14 cellular contexts compared by ENCODE assay signal in the genomic region with DNA sequence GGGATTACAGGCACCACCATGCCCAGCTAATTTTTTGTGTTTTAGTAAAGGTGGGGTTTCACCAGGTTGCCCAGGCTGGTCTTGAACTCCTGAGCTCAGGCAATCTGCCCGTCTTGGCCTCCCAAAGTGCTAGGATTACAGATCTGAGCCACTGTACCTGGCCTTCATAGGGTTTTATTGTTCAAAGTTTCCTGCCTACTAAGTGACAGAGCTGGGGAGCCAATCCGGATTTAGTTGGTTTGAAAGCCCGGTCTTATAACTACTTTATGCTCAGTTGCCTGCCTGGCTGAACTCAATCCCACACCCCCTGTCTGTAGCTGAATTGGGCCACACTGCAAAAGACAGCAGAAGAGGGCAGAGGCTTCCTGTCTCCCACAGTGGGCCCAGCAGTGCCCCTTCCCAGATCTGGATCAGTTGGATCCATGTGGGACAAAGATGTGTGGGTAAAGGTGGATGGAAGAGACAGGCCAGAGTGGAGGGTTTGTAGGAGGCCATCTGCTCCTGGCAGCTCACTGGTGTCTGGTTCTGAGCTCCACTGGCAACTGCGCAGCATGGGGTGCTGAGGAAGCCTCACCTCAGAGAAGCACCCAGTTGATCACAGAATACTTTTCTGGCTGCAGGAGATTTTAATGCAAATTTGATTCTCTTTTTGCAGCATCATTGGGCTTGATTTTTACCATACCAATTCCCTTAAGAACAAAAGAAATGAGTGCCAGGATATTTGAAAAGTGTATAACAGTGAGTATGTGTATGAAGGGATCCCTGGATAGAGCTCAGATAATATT.
A peak's percentile ranks its signal among the peaks of the same experiment; 100 is the strongest.
DNase-seq lines count a peak whose midpoint lies in the region; ATAC-seq and TF ChIP-seq lines count a peak whose summit lies in the region.
"Had no signal": no experiment of that assay in that cellular context is flagged by ENCODE, and none has a peak within 500 bp of the region (broad histone marks: within the 10 kb centered on the region; RNA-seq: fewer than 3 reads in every experiment).

No MANE protein-coding gene starts in this region.

- H3K18ac ChIP-seq in H9 (ENCODE audit: insufficient read length, low read depth, low read length) (no peak overlapping the region), neuronal stem cell (ENCODE audit: low read length) (no peak overlapping the region)

- H3K14ac ChIP-seq in H9 (ENCODE audit: insufficient read depth, low read length) (no peak overlapping the region), neuronal stem cell (ENCODE audit: low read length) (no peak overlapping the region)

- H3K27me3 Mint-ChIP-seq in H9 (ENCODE audit: low read depth) (peaks cover 3% of the 10 kb centered on the region; the same call in 1 of the 2 replicates), Calu3 (ENCODE audit: unreplicated experiment) (peaks cover 50% of the 10 kb centered on the region)

- H2AFZ ChIP-seq in H9 (ENCODE audit: low read length) (no peak overlapping the region), neuronal stem cell (ENCODE audit: low read length) (no peak overlapping the region)
- H2AFZ ChIP-seq: GM23338 had no signal

- H3K56ac ChIP-seq in H9 (ENCODE audit: insufficient read length, low read depth, low read length) = no peak overlapping the region

- TF ChIP-seq CTCF in H9 (conservative IDR thresholded peaks at IDR 0.05) (no peak), Calu3 (IDR thresholded peaks at IDR 0.05; ENCODE audit: unreplicated experiment) (no peak)

- peaks cover 0 to under 1% (median 0%) of the 10 kb centered on the region in 3 experiments; a peak in 1 of 7 replicates for H3K36me3 Mint-ChIP-seq in H9 (ENCODE audit: insufficient read depth in 1 of 3, low read depth in 3 of 3)
- no peaks in the 10 kb centered on the region for H3K36me3 Mint-ChIP-seq in Calu3 (ENCODE audit: insufficient read depth, unreplicated experiment)
- H3K36me3 Mint-ChIP-seq in activated naive CD4-positive, alpha-beta T cell treated with anti-CD3 and anti-CD28 coated beads, Interleukin-2, amount 50 U/mL, for 72 hours = no peaks in the 10 kb centered on the region

- no peaks in the 10 kb centered on the region for H3K36me3 ChIP-seq in neuronal stem cell (replicated peaks in 1 of 2; ENCODE audit: control insufficient read depth in 2 of 2, insufficient read depth in 2 of 2, low read length in 2 of 2)
- H3K36me3 ChIP-seq: HAP-1 had no signal

- ATAC-seq in left lobe of liver (no peak), HG03571 (IDR thresholded peaks at IDR 0.05; ENCODE audit: unreplicated experiment) (no peak)
- ATAC-seq in activated naive CD4-positive, alpha-beta T cell treated with anti-CD3 and anti-CD28 coated beads, Interleukin-2, amount 50 U/mL, for 72 hours = no peak
- ATAC-seq: GM12878, GM23338 had no signal

- H4K91ac ChIP-seq in H9 (ENCODE audit: insufficient read length, low read depth, low read length) (no peak overlapping the region), neuronal stem cell (ENCODE audit: low read depth, low read length, poor library complexity) (no peak overlapping the region)

- no peak overlapping the region for H3K9ac ChIP-seq in H9 (ENCODE audit: extremely low read depth, insufficient read length, low read length)
- no peak overlapping the region for H3K9ac ChIP-seq in neuronal stem cell (ENCODE audit: low read depth, low read length, poor library complexity)

- BruUV-seq in Calu3 (replicated peaks; lab: Mats Ljungman, UMichigan) = no TSS peak

- H3K79me1 ChIP-seq in H9 (ENCODE audit: insufficient read depth, low read depth, low read length, poor library complexity, severe bottlenecking) (no peaks in the 10 kb centered on the region), neuronal stem cell (ENCODE audit: low read depth, low read length) (no peaks in the 10 kb centered on the region)

- peaks cover 18 to 21% of the 10 kb centered on the region in 2 experiments for H3K4me1 Mint-ChIP-seq in H9
- H3K4me1 Mint-ChIP-seq in Calu3 (ENCODE audit: low read depth, unreplicated experiment) = peaks cover 9% of the 10 kb centered on the region

- no peaks in the 10 kb centered on the region for H3K79me2 ChIP-seq in H9 (ENCODE audit: insufficient read depth, low read length)

- H3K27me3 ChIP-seq in H9 (ENCODE audit: insufficient read depth, low read length) (no peaks in the 10 kb centered on the region), neuronal stem cell (ENCODE audit: control insufficient read depth in 3 of 3, insufficient read depth in 3 of 3, low read depth in 1 of 3, low read length in 3 of 3) (no peaks in the 10 kb centered on the region)

- H2BK20ac ChIP-seq in H9 (ENCODE audit: low read depth, low read length, poor library complexity, severe bottlenecking) = no peak overlapping the region

- H3K4me2 ChIP-seq in H9 (ENCODE audit: insufficient read depth, insufficient read length, low read length) = no peak overlapping the region
- H3K4me2 ChIP-seq in neuronal stem cell (ENCODE audit: insufficient read depth, low read length, poor library complexity, severe bottlenecking) = no peak overlapping the region
- H3K4me2 ChIP-seq: GM23338 had no signal

- no peak overlapping the region for H3K27ac ChIP-seq in H9 (ENCODE audit: insufficient read length, low read depth, low read length)
- no peak overlapping the region for H3K27ac ChIP-seq in neuronal stem cell (replicated peaks; ENCODE audit: low read length)

- H3K4me3 ChIP-seq in neuronal stem cell (ENCODE audit: low read length in 2 of 2) = no peak overlapping the region
- H3K4me3 ChIP-seq: GM12878, GM23338, HAP-1 had no signal

- no peak overlapping the region for H2BK5ac ChIP-seq in H9 (ENCODE audit: insufficient read length, low read length)
- no peak overlapping the region for H2BK5ac ChIP-seq in neuronal stem cell (ENCODE audit: low read length)

- H4K8ac ChIP-seq in H9 (replicated peaks; ENCODE audit: insufficient read length, low read depth, low read length) (no peak overlapping the region), neuronal stem cell (ENCODE audit: low read depth, low read length) (no peak overlapping the region)

- no peaks in the 10 kb centered on the region for H3K9me3 ChIP-seq in H9 (ENCODE audit: control insufficient read depth, low read depth, low read length)
- peaks cover 0 to 6% of the 10 kb centered on the region in 2 donors for H3K9me3 ChIP-seq in neuronal stem cell (replicated peaks in 1 of 2; ENCODE audit: control insufficient read depth in 2 of 2, insufficient read depth in 1 of 2, low read depth in 1 of 2, low read length in 2 of 2)
- H3K9me3 ChIP-seq: HAP-1 had no signal

- no peak overlapping the region for H2BK15ac ChIP-seq in H9 (ENCODE audit: low read depth, low read length)
- H2BK15ac ChIP-seq in neuronal stem cell (ENCODE audit: low read length) = no peak overlapping the region

- DNase-seq in H9 = peak; percentile 15
- DNase-seq in SK-N-DZ (ENCODE audit: low spot score) = peak; percentile 93
- DNase-seq in left lobe of liver (ENCODE audit: low spot score) = peak; percentile 22
- no peak for DNase-seq in neuronal stem cell (ENCODE audit: low spot score)
- no peak for DNase-seq in Calu3
- DNase-seq in activated naive CD4-positive, alpha-beta T cell treated with anti-CD3 and anti-CD28 coated beads, Interleukin-2, amount 50 U/mL, for 72 hours (ENCODE audit: low spot score in 2 of 2) = no peak
- DNase-seq: C1 segment of cervical spinal cord; CD4-positive, alpha-beta T cell; DMS79 had no signal

- H3K9me3 Mint-ChIP-seq in H9 = peaks cover 1 to 2% of the 10 kb centered on the region in 2 experiments; a peak in 3 of 5 replicates
- H3K9me3 Mint-ChIP-seq in Calu3 (ENCODE audit: low read depth, unreplicated experiment) = no peaks in the 10 kb centered on the region
- H3K9me3 Mint-ChIP-seq in activated naive CD4-positive, alpha-beta T cell treated with anti-CD3 and anti-CD28 coated beads, Interleukin-2, amount 50 U/mL, for 72 hours = peaks cover 0 to under 1% of the 10 kb centered on the region in 2 donors
- H3K9me3 Mint-ChIP-seq: CD4-positive, alpha-beta T cell had no signal

- WGBS in H9 (ENCODE audit: extremely low coverage, insufficient read length, low lambda C conversion rate) = no CpG with 5 or more reads among the region's 4 CpGs
- no CpG with 5 or more reads among the region's 4 CpGs for WGBS in neuronal stem cell (ENCODE audit: extremely low coverage in 2 of 2, insufficient read length in 2 of 2, insufficient replicate concordance in 1 of 2), 2 donors

- no peak overlapping the region for H3T11ph ChIP-seq in H9 (ENCODE audit: low read length)

- H3K4me1 ChIP-seq in H9 (ENCODE audit: insufficient read depth, low read length) (0 out of 2 replicates have a peak, but pooled peaks cover 3% of the 10 kb centered on the region), neuronal stem cell (ENCODE audit: control insufficient read depth in 2 of 2, insufficient read depth in 1 of 2, low read depth in 1 of 2, low read length in 2 of 2) (peaks cover 6 to 8% of the 10 kb centered on the region in 2 donors)

- H3K23me2 ChIP-seq in H9 (ENCODE audit: insufficient read length, low read depth, low read length, poor library complexity, severe bottlenecking) = no peaks in the 10 kb centered on the region

- H2BK120ac ChIP-seq in H9 (ENCODE audit: low read depth, low read length, poor library complexity, severe bottlenecking) (no peak overlapping the region), neuronal stem cell (ENCODE audit: low read depth, low read length) (no peak overlapping the region)

- intact Hi-C loops in Calu3 (cut with micrococcal nuclease; ENCODE audit: unreplicated experiment) = no loop called here

- no peak overlapping the region for H4K5ac ChIP-seq in H9 (ENCODE audit: insufficient read length, low read depth, low read length)

- peak overlapping the region in 1 of 3 experiments; percentile 40; a peak in 1 of 7 replicates for H3K27ac Mint-ChIP-seq in H9
- no peak overlapping the region for H3K27ac Mint-ChIP-seq in Calu3 (ENCODE audit: unreplicated experiment)
- no peak overlapping the region for H3K27ac Mint-ChIP-seq in activated naive CD4-positive, alpha-beta T cell treated with anti-CD3 and anti-CD28 coated beads, Interleukin-2, amount 50 U/mL, for 72 hours
- H3K27ac Mint-ChIP-seq: B cell; CD4-positive, alpha-beta T cell; GM23338 had no signal

- H3K23ac ChIP-seq in H9 (ENCODE audit: insufficient read length, low read depth, low read length) (no peak overlapping the region), neuronal stem cell (ENCODE audit: low read depth, low read length, poor library complexity) (no peak overlapping the region)

- no peak overlapping the region for H2AK5ac ChIP-seq in H9 (ENCODE audit: insufficient read length, low read length)
- peak overlapping the region; percentile 10 for H2AK5ac ChIP-seq in neuronal stem cell (ENCODE audit: low read depth, low read length)

- H2BK12ac ChIP-seq in H9 (ENCODE audit: insufficient read length, low read depth, low read length) = no peak overlapping the region
- H2BK12ac ChIP-seq in neuronal stem cell (ENCODE audit: low read length) = no peak overlapping the region

- no peak overlapping the region for H3K4ac ChIP-seq in H9 (ENCODE audit: low read depth, low read length)
- H3K4ac ChIP-seq in neuronal stem cell (ENCODE audit: low read length) = no peak overlapping the region

- H3K4me3 Mint-ChIP-seq in H9 (no peak overlapping the region), Calu3 (ENCODE audit: low read depth, unreplicated experiment) (no peak overlapping the region)
- H3K4me3 Mint-ChIP-seq: B cell; CD4-positive, alpha-beta T cell; GM23338 had no signal

- H4K20me1 ChIP-seq in H9 (ENCODE audit: control insufficient read depth, insufficient read depth, insufficient read length) = no peaks in the 10 kb centered on the region

- CTCF ChIA-PET in Calu3 (lab: Charles Lee) = no interaction called here

Comparison
In these comparisons a context has a peak if more than half of its experiments do, and no peak if none do; other contexts are left out.
1. DNase-seq: peak in H9 (single experiment), SK-N-DZ (single experiment) and left lobe of liver (single experiment); none in neuronal stem cell (single experiment), Calu3 (single experiment) and activated naive CD4-positive, alpha-beta T cell treated with anti-CD3 and anti-CD28 coated beads, Interleukin-2, amount 50 U/mL, for 72 hours (0 of 2).